In genomic region chr6:38191418-38191817, GRCh38 we compare ENCODE assay signal across 1 cellular context.
TF ChIP-seq lines count a peak whose summit lies in the region.

No MANE protein-coding gene starts in this region.

TF ChIP-seq in H1, 55 proteins besides CTCF, POLR2A, EP300 and RAD21:
- TF ChIP-seq SP2 (IDR thresholded peaks at IDR 0.05; ENCODE audit: low read length) = no peak
- TF ChIP-seq USF2 (IDR thresholded peaks at IDR 0.05; ENCODE audit: low read length) = no peak
- TF ChIP-seq NANOG (IDR thresholded peaks at IDR 0.05; ENCODE audit: insufficient read depth, low read depth, low read length, poor library complexity, severe bottlenecking) = no peak
- TF ChIP-seq CREB1 (IDR thresholded peaks at IDR 0.05) = no peak
- TF ChIP-seq TEAD4 (IDR thresholded peaks at IDR 0.05; ENCODE audit: low read depth, low read length) = no peak
- no peak for TF ChIP-seq CEBPB (IDR thresholded peaks at IDR 0.05; ENCODE audit: low read depth, low read length)
- no peak for TF ChIP-seq EZH2 (IDR thresholded peaks at IDR 0.05; ENCODE audit: low read depth, low read length, severe bottlenecking)
- no peak for TF ChIP-seq KDM5A (IDR thresholded peaks at IDR 0.05; ENCODE audit: low read length)
- TF ChIP-seq GTF2F1 (IDR thresholded peaks at IDR 0.05; ENCODE audit: borderline replicate concordance, low read depth, low read length) = no peak
